Comparison of ENCODE assay signal across 15 cellular contexts in genomic region chr17:19013806-19014627, GRCh38. TPM values are rescaled to one million over a fixed set of nuclear protein-coding genes. Genes with fewer than 3 reads are reported as not detected.
DNase-seq lines count a peak whose midpoint lies in the region; ATAC-seq and TF ChIP-seq lines count a peak whose summit lies in the region.
"Had no signal": no experiment of that assay in that cellular context is flagged by ENCODE, and none has a peak within 500 bp of the region (broad histone marks: within the 10 kb centered on the region; RNA-seq: fewer than 3 reads in every experiment).

No MANE protein-coding gene starts in this region.

- no peak for ATAC-seq in left ventricle myocardium superior
- no peak for ATAC-seq in mucosa of descending colon
- ATAC-seq in body of pancreas = no peak

- intact Hi-C loops in left ventricle myocardium superior (cut with micrococcal nuclease) (no loop called here), mucosa of descending colon (cut with DNase I, micrococcal nuclease) (no loop called here), testis (cut with DNase I; ENCODE audit: low total_unique reads) (no loop called here), body of pancreas (cut with DNase I) (no loop called here)

- H3K27ac ChIP-seq in right atrium auricular region (no peak overlapping the region), esophagus (ENCODE audit: low read depth in 2 of 2, low read length in 1 of 2) (peak overlapping the region; percentile 85 to 87), testis (no peak overlapping the region), body of pancreas (no peak overlapping the region)
- H3K27ac ChIP-seq: SJSA1 had no signal

- in situ Hi-C loops in GM13976 (cut with MboI; ENCODE audit: low sequenced_read_pairs, unreplicated experiment) = no loop called here

- H3K36me3 ChIP-seq in right atrium auricular region (no peaks in the 10 kb centered on the region), esophagus (ENCODE audit: control insufficient read depth in 2 of 2, insufficient read depth in 2 of 2, low read length in 1 of 2) (no peaks in the 10 kb centered on the region), mucosa of descending colon (ENCODE audit: low read depth) (no peaks in the 10 kb centered on the region), testis (ENCODE audit: low read depth, missing control alignments) (no peaks in the 10 kb centered on the region), body of pancreas (replicated peaks in 1 of 2; ENCODE audit: insufficient read depth in 1 of 2, low read depth in 2 of 2) (no peaks in the 10 kb centered on the region)
- H3K36me3 ChIP-seq: SJSA1 had no signal

- 75 to 88% methylated on average over 11 of the region's 11 CpGs for WGBS in esophagus, 2 donors
- WGBS in testis, 2 donors = 91 to 93% methylated on average over 11 of the region's 11 CpGs
- 85 to 89% methylated on average over 11 of the region's 11 CpGs for WGBS in body of pancreas, 2 donors

- peak; percentile 15 for DNase-seq in left ventricle myocardium superior
- DNase-seq in right atrium auricular region (ENCODE audit: low spot score) = no peak
- DNase-seq in mucosa of descending colon = peak in 2 of 3 donors; percentile 23 to 52
- no peak for DNase-seq in testis
- DNase-seq in body of pancreas = no peak
- DNase-seq in HuH-7.5 (ENCODE audit: low spot score) = no peak
- DNase-seq in GM13976 (ENCODE audit: low spot score) = no peak
- DNase-seq: COR-L47, GF-D8, H9, NCI-H187, NCI-H526 treated with DMSO at 0.1 percent for 48 hours had no signal

- H3K4me3 ChIP-seq in right atrium auricular region (no peak overlapping the region), esophagus (ENCODE audit: low read depth in 1 of 2, low read length in 2 of 2) (no peak overlapping the region), mucosa of descending colon (no peak overlapping the region), testis (no peak overlapping the region), body of pancreas (no peak overlapping the region)
- H3K4me3 ChIP-seq: SJSA1 had no signal

- no peaks in the 10 kb centered on the region for H3K27me3 ChIP-seq in right atrium auricular region
- no peaks in the 10 kb centered on the region for H3K27me3 ChIP-seq in esophagus (ENCODE audit: control insufficient read depth in 1 of 2, insufficient read depth in 2 of 2, low read length in 2 of 2)
- H3K27me3 ChIP-seq in testis = no peaks in the 10 kb centered on the region
- no peaks in the 10 kb centered on the region for H3K27me3 ChIP-seq in body of pancreas
- H3K27me3 ChIP-seq: SJSA1 had no signal

- TF ChIP-seq CTCF in right atrium auricular region (IDR thresholded peaks at IDR 0.05) (no peak), mucosa of descending colon (IDR thresholded peaks at IDR 0.05) (no peak), testis (IDR thresholded peaks at IDR 0.05) (no peak), body of pancreas (IDR thresholded peaks at IDR 0.05) (no peak), GM13976 (IDR thresholded peaks at IDR 0.05; ENCODE audit: borderline replicate concordance, control extremely low read depth, extremely low read depth, insufficient read depth, missing control alignments) (no peak)

- no peak for TF ChIP-seq POLR2A in testis (IDR thresholded peaks at IDR 0.05)
- no peak for TF ChIP-seq POLR2A in body of pancreas (IDR thresholded peaks at IDR 0.05)

- H3K4me1 ChIP-seq in right atrium auricular region = no peaks in the 10 kb centered on the region
- H3K4me1 ChIP-seq in esophagus (ENCODE audit: control insufficient read depth in 2 of 2, insufficient read depth in 2 of 2, low read length in 1 of 2) = peaks cover 0 to 41% of the 10 kb centered on the region in 2 donors
- peaks cover 11% of the 10 kb centered on the region for H3K4me1 ChIP-seq in mucosa of descending colon (ENCODE audit: low read depth)
- no peaks in the 10 kb centered on the region for H3K4me1 ChIP-seq in testis
- no peaks in the 10 kb centered on the region for H3K4me1 ChIP-seq in body of pancreas

- H3K9me3 ChIP-seq in right atrium auricular region (no peaks in the 10 kb centered on the region), esophagus (ENCODE audit: control insufficient read depth in 2 of 2, insufficient read depth in 1 of 2, low read depth in 1 of 2, low read length in 1 of 2) (no peaks in the 10 kb centered on the region), mucosa of descending colon (no peaks in the 10 kb centered on the region), testis (no peaks in the 10 kb centered on the region), body of pancreas (no peaks in the 10 kb centered on the region)
- H3K9me3 ChIP-seq: SJSA1 had no signal

RNA-seq across cellular contexts. Expression of gene FAM83G, which starts 9.5 kb away (rescaled TPM):
- total RNA-seq in left ventricle myocardium superior (2.3 TPM), right atrium auricular region (10 to 100 TPM; 14.0 to 50.9 TPM), mucosa of descending colon (10 to 100 TPM; 18.9 to 40.4 (median 29.1) TPM), testis (1 to 10 TPM; 4.6 to 4.7 TPM), body of pancreas (10 to 100 TPM; 11.4 to 16.5 TPM)
- polyA plus RNA-seq in esophagus (10 to 100 TPM; 33.2 to 37.1 TPM), testis (ENCODE audit: insufficient read depth, low read depth, low replicate concordance) (2.5 TPM)

RNA-seq across cellular contexts. Expression of gene GRAP, which starts 32.7 kb away (rescaled TPM):
- 2.2 TPM for total RNA-seq in left ventricle myocardium superior
- 1 to 10 TPM; 2.5 to 5.6 TPM for total RNA-seq in right atrium auricular region
- polyA plus RNA-seq in esophagus = 1 to 10 TPM; 1.2 to 1.3 TPM
- total RNA-seq in mucosa of descending colon = 1 to 10 TPM; 1.2 to 2.5 (median 1.8) TPM
- 1 to 10 TPM; 5.3 to 7.2 TPM for total RNA-seq in testis
- polyA plus RNA-seq in testis (ENCODE audit: insufficient read depth, low read depth, low replicate concordance) = 13.2 TPM
- total RNA-seq in body of pancreas = 1 to 10 TPM in 1 of 2 donors, under 1 TPM in 1; 0.33 to 1.8 TPM
- total RNA-seq: Daoy had no signal

Comparison
In these comparisons a context has a peak if more than half of its experiments do, and no peak if none do; other contexts are left out.
1. DNase-seq: peak in left ventricle myocardium superior (single experiment) and mucosa of descending colon (2 of 3); none in right atrium auricular region (single experiment), testis (single experiment), body of pancreas (0 of 4), HuH-7.5 (single experiment) and GM13976 (single experiment).
2. H3K27ac ChIP-seq: peak in esophagus (2 of 2); none in right atrium auricular region (0 of 2), testis (0 of 2) and body of pancreas (0 of 4).